8 cellular contexts compared by ENCODE assay signal in the genomic region with DNA sequence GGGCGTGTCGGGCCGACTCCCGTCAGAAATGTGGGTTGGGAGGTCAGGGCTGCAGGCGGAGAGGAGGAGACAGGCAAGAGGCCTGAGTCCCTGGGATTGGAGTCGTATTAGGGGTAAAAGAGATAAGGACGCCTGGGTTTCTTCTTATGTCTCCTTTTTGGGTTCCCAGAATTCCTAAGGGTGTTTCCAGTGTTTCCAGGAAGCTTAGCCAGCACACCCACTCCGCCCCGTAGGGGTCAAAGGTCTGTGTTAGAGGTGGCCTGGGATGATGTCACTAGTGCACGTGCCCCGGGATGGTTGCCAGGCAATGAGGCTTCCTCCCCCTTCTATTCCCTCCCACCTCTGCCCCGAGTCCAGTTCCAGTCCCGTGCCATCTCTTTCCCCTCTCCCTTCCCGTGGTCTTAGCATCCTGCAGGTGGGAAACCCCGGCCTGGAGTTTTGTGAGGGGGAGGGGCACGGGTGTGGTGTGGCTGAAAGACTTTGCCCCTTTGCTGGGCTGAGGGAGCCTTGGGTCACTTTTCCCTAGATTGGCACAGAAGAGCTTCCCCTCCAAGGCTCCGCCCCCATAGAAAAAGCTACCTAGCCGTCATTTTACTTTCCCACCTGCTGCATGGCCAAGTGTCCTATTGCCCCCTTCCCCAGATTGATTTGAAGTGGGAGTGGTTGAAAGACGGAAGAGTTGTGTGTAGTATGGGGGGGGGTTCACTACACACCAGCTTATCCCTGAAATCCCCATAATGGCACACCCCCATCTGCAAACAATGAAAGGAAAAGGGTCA. TPM values are rescaled to one million over a fixed set of nuclear protein-coding genes. Genes with fewer than 3 reads are reported as not detected.
DNase-seq lines count a peak whose midpoint lies in the region; ATAC-seq and TF ChIP-seq lines count a peak whose summit lies in the region.

No MANE protein-coding gene starts in this region.

- ATAC-seq in activated naive CD8-positive, alpha-beta T cell treated with anti-CD3 and anti-CD28 coated beads, Interleukin-2, amount 50 U/mL, for 24 hours = no peak
- ATAC-seq in GM21723 (IDR thresholded peaks at IDR 0.05; ENCODE audit: unreplicated experiment) = no peak

- H3K4me1 Mint-ChIP-seq in activated naive CD8-positive, alpha-beta T cell treated with anti-CD3 and anti-CD28 coated beads, Interleukin-2, amount 50 U/mL, for 24 hours = peaks cover 63% of the 10 kb centered on the region

- peak overlapping the region; percentile 97 for H3K27ac ChIP-seq in neutrophil

- H3K4me3 ChIP-seq in neutrophil (ENCODE audit: low read depth in 1 of 2, low read length in 1 of 2) = peak overlapping the region; percentile 93 to 98

- H3K27me3 ChIP-seq in neutrophil = peaks cover 2% of the 10 kb centered on the region

- H3K27ac Mint-ChIP-seq in activated naive CD8-positive, alpha-beta T cell treated with anti-CD3 and anti-CD28 coated beads, Interleukin-2, amount 50 U/mL, for 24 hours = peak overlapping the region; percentile 88

- H3K9me3 Mint-ChIP-seq in activated naive CD8-positive, alpha-beta T cell treated with anti-CD3 and anti-CD28 coated beads, Interleukin-2, amount 50 U/mL, for 24 hours = no peaks in the 10 kb centered on the region

- intact Hi-C loops in head of caudate nucleus (cut with DNase I) = loop anchor here (5.0 kb wide), 1 partner anchor 51 kb away; a partner anchor contains a TSS

- peak overlapping the region; percentile 89 for H3K4me3 Mint-ChIP-seq in activated naive CD8-positive, alpha-beta T cell treated with anti-CD3 and anti-CD28 coated beads, Interleukin-2, amount 50 U/mL, for 24 hours

- peak; percentile 29 for TF ChIP-seq CTCF in neutrophil (IDR thresholded peaks at IDR 0.05)

- H3K36me3 Mint-ChIP-seq in activated naive CD8-positive, alpha-beta T cell treated with anti-CD3 and anti-CD28 coated beads, Interleukin-2, amount 50 U/mL, for 24 hours (ENCODE audit: low read depth) = peaks cover 4% of the 10 kb centered on the region

- H3K9me3 ChIP-seq in neutrophil = no peaks in the 10 kb centered on the region

- peaks cover 59 to 60% of the 10 kb centered on the region in 2 experiments for H3K4me1 ChIP-seq in neutrophil (ENCODE audit: control insufficient read depth in 1 of 2, insufficient read depth in 1 of 2, low read depth in 1 of 2, low read length in 1 of 2)

- no peaks in the 10 kb centered on the region for H3K27me3 Mint-ChIP-seq in activated naive CD8-positive, alpha-beta T cell treated with anti-CD3 and anti-CD28 coated beads, Interleukin-2, amount 50 U/mL, for 24 hours

- H3K36me3 ChIP-seq in neutrophil = peaks cover 28% of the 10 kb centered on the region

- DNase-seq in ELR (ENCODE audit: low read depth) (peak; percentile 98), NAMALWA (ENCODE audit: low spot score) (peak; percentile 86), SHP77 (lab: John Stamatoyannopoulos, UW) (peak; percentile 99), head of caudate nucleus (peak; percentile 24 to 88 (median 68)), ureter (ENCODE audit: low spot score) (peak; percentile 93)
- peak; percentile 70 for DNase-seq in activated naive CD8-positive, alpha-beta T cell treated with anti-CD3 and anti-CD28 coated beads, Interleukin-2, amount 50 U/mL, for 24 hours

RNA-seq across cellular contexts. Expression of a gene that starts 2.8 kb away (rescaled TPM):
- 31.8 TPM for total RNA-seq in ureter

RNA-seq across cellular contexts. Expression of a gene that starts 18.1 kb away (rescaled TPM):
- total RNA-seq in ureter = 9.9 TPM

RNA-seq across cellular contexts. Expression of a gene that starts 20.6 kb away (rescaled TPM):
- 98.6 TPM for total RNA-seq in ureter

RNA-seq across cellular contexts. Expression of a gene that starts 21.0 kb away (rescaled TPM):
- 15.7 TPM for total RNA-seq in ureter

RNA-seq across cellular contexts. Expression of a gene that starts 51.8 kb away (rescaled TPM):
- total RNA-seq in ureter = 225 TPM
